30 cellular contexts compared by ENCODE assay signal in the genomic region with DNA sequence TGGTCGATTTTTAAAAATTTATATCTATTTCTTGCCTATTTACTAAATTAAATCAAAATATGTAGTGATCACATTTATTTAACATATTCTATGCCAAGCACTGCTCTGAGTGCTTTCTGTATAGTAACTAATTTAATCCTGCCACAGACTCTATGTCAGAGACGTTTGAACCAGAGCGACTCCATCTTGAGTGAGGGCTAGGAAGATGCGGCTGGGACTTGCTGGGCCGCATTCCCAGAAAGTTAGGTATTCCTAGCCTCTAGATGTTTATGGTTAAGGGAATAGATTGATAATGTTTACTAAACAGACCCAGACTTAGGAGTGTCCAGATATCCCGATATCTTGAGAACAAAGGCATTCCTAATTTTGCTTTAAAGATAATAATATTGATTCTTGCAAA. TPM values are rescaled to one million over a fixed set of nuclear protein-coding genes. Genes with fewer than 3 reads are reported as not detected.
"Had no signal": no experiment of that assay in that cellular context is flagged by ENCODE, and none has a peak within 500 bp of the region (broad histone marks: within the 10 kb centered on the region; RNA-seq: fewer than 3 reads in every experiment).

No MANE protein-coding gene starts in this region.

- H3K4me2 ChIP-seq: neural progenitor cell had no signal

- H3K4me1 ChIP-seq: uterus had no signal

- H3K27me3 Mint-ChIP-seq: progenitor cell of endocrine pancreas had no signal

- H3K27ac Mint-ChIP-seq: naive thymus-derived CD8-positive, alpha-beta T cell; natural killer cell treated with Interleukin-12 subunit alpha and Interleukin-12 subunit beta and Interleukin-15 and Interleukin-18, amount 100 ng/mL, for 72 hours; nephron progenitor cell; neural progenitor cell; stimulated activated effector memory CD8-positive, alpha-beta T cell treated with anti-CD3 and anti-CD28 coated beads, Interleukin-12 subunit alpha, Interleukin-12 subunit beta, amount 100 ng/mL, for 72 hours; stimulated activated naive CD8-positive, alpha-beta T cell treated with anti-CD3 and anti-CD28 coated beads, Interleukin-15, Interleukin-2, amounts not matched to agents 100 ng/mL and 50 ng/mL, for 24 hours; type B pancreatic cell had no signal

- H3K9me3 ChIP-seq: ovary, psoas muscle, right lobe of liver, sigmoid colon, thyroid gland, tibial nerve, upper lobe of right lung, uterus had no signal

- H3K36me3 Mint-ChIP-seq: naive thymus-derived CD8-positive, alpha-beta T cell; neural progenitor cell; type B pancreatic cell had no signal

- H2AFZ ChIP-seq: neural progenitor cell, parathyroid adenoma had no signal

- H3K36me3 ChIP-seq: neural progenitor cell, ovary, right lobe of liver, sigmoid colon, stomach, thoracic aorta, thyroid gland, tibial nerve, upper lobe of right lung, uterus had no signal

- H3K4me3 Mint-ChIP-seq: naive thymus-derived CD8-positive, alpha-beta T cell; natural killer cell treated with Interleukin-12 subunit alpha and Interleukin-12 subunit beta and Interleukin-15 and Interleukin-18, amount 100 ng/mL, for 72 hours; nephron progenitor cell; neural progenitor cell; stimulated activated effector memory CD8-positive, alpha-beta T cell treated with anti-CD3 and anti-CD28 coated beads, Interleukin-12 subunit alpha, Interleukin-12 subunit beta, amount 100 ng/mL, for 72 hours; stimulated activated naive B cell treated with anti-CD40 and anti-IgM and Interleukin-4, amounts not matched to agents 10 μg/mL and 1 μg/mL and 100 μg/mL, for 72 hours; stimulated activated naive CD8-positive, alpha-beta T cell treated with anti-CD3 and anti-CD28 coated beads, Interleukin-15, Interleukin-2, amounts not matched to agents 100 ng/mL and 50 ng/mL, for 24 hours; type B pancreatic cell had no signal

- H3K27ac ChIP-seq: neural progenitor cell, ovary, parathyroid adenoma, psoas muscle, right lobe of liver, sigmoid colon, stomach, thoracic aorta, thyroid gland, tibial nerve, upper lobe of right lung, uterus had no signal

- H3K9me3 Mint-ChIP-seq: natural killer cell treated with Interleukin-12 subunit alpha and Interleukin-12 subunit beta and Interleukin-15 and Interleukin-18, amount 100 ng/mL, for 72 hours; neural progenitor cell; stimulated activated effector memory CD8-positive, alpha-beta T cell treated with anti-CD3 and anti-CD28 coated beads, Interleukin-12 subunit alpha, Interleukin-12 subunit beta, amount 100 ng/mL, for 72 hours; stimulated activated naive B cell treated with anti-CD40 and anti-IgM and Interleukin-4, amounts not matched to agents 10 μg/mL and 1 μg/mL and 100 μg/mL, for 72 hours; stimulated activated naive CD8-positive, alpha-beta T cell treated with anti-CD3 and anti-CD28 coated beads, Interleukin-15, Interleukin-2, amounts not matched to agents 100 ng/mL and 50 ng/mL, for 24 hours had no signal

- DNase-seq: naive thymus-derived CD8-positive, alpha-beta T cell; nephron progenitor cell; occipital lobe; ovary; posterior cingulate gyrus; psoas muscle; right cardiac atrium; right lobe of liver; sigmoid colon; small intestine; stimulated activated CD4-positive, alpha-beta T cell treated with anti-CD3 and anti-CD28 coated beads, Interleukin-15, amount 100 ng/mL, for 24 hours; stimulated activated CD4-positive, alpha-beta T cell treated with anti-CD3 and anti-CD28 coated beads, Interleukin-2, amount 100 ng/mL, for 24 hours; stimulated activated CD4-positive, alpha-beta T cell treated with anti-CD3 and anti-CD28 coated beads, Interleukin-2, amount 100 ng/mL, for 48 hours; stimulated activated CD4-positive, alpha-beta T cell treated with anti-CD3 and anti-CD28 coated beads, Interleukin-4, amount 100 ng/mL, for 24 hours; stimulated activated naive B cell treated with anti-CD40 and anti-IgM and Interleukin-4, amounts not matched to agents 10 μg/mL and 1 μg/mL and 100 μg/mL, for 72 hours; stimulated activated naive CD4-positive, alpha-beta T cell treated with Interleukin-2 at 50 U/mL for 16 hours; stomach; thyroid gland; upper lobe of right lung; uterus had no signal

- H3K4me3 ChIP-seq: neural progenitor cell, ovary, psoas muscle, right lobe of liver, sigmoid colon, stomach, thoracic aorta, thyroid gland, tibial nerve, upper lobe of right lung, uterus had no signal

RNA-seq across cellular contexts. Expression of a gene that starts 17.5 kb away (rescaled TPM):
- total RNA-seq: skeletal muscle tissue had no signal

RNA-seq across cellular contexts. Expression of a gene that starts 19.3 kb away (rescaled TPM):
- total RNA-seq: natural killer cell treated with Interleukin-12 subunit alpha and Interleukin-12 subunit beta and Interleukin-15 and Interleukin-18, amount 100 ng/mL, for 72 hours had no signal
